ENCODE assay signal across 8 cellular contexts in the genomic region with DNA sequence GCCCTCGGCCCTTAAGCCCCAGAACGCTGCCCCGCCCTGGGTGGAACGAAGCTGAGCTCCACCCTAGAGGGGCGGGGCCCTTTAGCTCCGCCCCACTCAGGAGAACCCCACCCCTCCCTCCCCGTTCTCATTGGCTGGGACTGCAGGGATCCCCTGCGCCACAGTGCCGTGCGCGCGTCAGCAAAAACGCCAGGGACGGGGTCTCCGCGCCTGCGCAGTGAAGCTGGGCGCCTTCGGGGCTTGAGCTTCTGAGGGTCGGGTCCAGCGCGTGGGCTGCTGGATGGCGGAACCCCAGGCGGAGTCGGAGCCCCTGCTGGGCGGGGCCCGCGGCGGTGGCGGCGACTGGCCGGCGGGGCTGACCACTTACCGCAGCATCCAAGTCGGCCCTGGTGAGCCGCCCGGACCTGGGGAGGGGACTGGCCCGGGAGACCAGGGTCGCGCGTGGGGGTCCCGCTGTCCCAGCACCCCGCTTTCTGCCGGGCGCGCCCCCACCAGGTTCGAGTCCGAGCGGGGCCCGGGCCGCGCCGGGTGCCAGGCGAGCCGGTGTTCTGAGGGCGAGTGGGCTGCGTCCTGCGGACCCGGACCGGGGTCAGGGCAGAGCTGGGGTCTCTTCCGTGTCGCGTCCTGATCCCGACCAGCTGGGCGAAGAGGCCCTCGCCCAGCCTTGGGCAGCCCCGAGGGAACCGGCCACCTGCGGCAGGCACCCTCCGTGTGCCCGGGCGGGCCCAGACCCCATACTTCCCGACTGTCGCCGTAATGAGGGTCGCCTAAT.
DNase-seq lines count a peak whose midpoint lies in the region; ATAC-seq, FAIRE-seq and TF ChIP-seq lines count a peak whose summit lies in the region.

A gene (plus strand): TSS at position 215 of the 772 bp plus-strand sequence. CDS start 66 bp downstream, at position 281.

- H3K9ac ChIP-seq in OCI-LY3 (ENCODE audit: low read length): peak within 1 kb of the TSS; percentile 84

- no peaks in the 10 kb centered on the region for H3K9me3 ChIP-seq in OCI-LY3 (ENCODE audit: insufficient read depth, low read length)

- H3K79me2 ChIP-seq in OCI-LY3 (ENCODE audit: low read length): peaks cover 47% of the 10 kb centered on the region

- H4K20me1 ChIP-seq in OCI-LY3 (ENCODE audit: insufficient read depth, low read length): peaks cover 25% of the 10 kb centered on the region

- FAIRE-seq in D721Med (lab: Jason Lieb, UNC): no peak

- peaks cover 5% of the 10 kb centered on the region for H3K36me3 ChIP-seq in OCI-LY3 (replicated peaks; ENCODE audit: low read depth, low read length)

- peak; percentile 82 for ATAC-seq in GM21515 (IDR thresholded peaks at IDR 0.05; ENCODE audit: unreplicated experiment)

- peak; percentile 99 for DNase-seq in D721Med (ENCODE audit: insufficient read length, low spot score)
- peak; percentile 100 for DNase-seq in HuH-7.5 (ENCODE audit: low spot score)
- peak; percentile 94 for DNase-seq in activated CD8-positive, alpha-beta memory T cell treated with anti-CD3 and anti-CD28 coated beads, Interleukin-2, amount 50 U/mL, for 48 hours
- DNase-seq in epidermal melanocyte (ENCODE audit: insufficient read length, low spot score): peak; percentile 98
- DNase-seq in middle frontal gyrus (ENCODE audit: extremely low spot score, low spot score): peak; percentile 90
- DNase-seq in stimulated activated CD8-positive, alpha-beta memory T cell treated with anti-CD3 and anti-CD28 coated beads, Interleukin-2, amount 100 ng/mL, for 1 hour (ENCODE audit: low read depth in 2 of 2): peak; percentile 70 to 86

- peaks cover 9% of the 10 kb centered on the region; the same call in 1 of the 2 replicates for H3K27me3 ChIP-seq in OCI-LY3 (ENCODE audit: low read depth, low read length)

- H3K4me3 ChIP-seq in OCI-LY3 (ENCODE audit: low read length): peak within 1 kb of the TSS; percentile 77

- peak within 1 kb of the TSS; percentile 98 for H2AFZ ChIP-seq in OCI-LY3 (ENCODE audit: low read depth, low read length)

- peak within 1 kb of the TSS; percentile 79 for H3K4me2 ChIP-seq in OCI-LY3 (ENCODE audit: low read length)

- TF ChIP-seq CTCF in D721Med (IDR thresholded peaks at IDR 0.05; ENCODE audit: insufficient read depth, missing control alignments) (no peak), OCI-LY3 (IDR thresholded peaks at IDR 0.05; ENCODE audit: low read depth, low read length) (no peak)

- peak within 1 kb of the TSS; percentile 10 for H3K27ac ChIP-seq in OCI-LY3 (ENCODE audit: low read length)

- H3K4me1 ChIP-seq in OCI-LY3 (ENCODE audit: low read length): peaks cover 10% of the 10 kb centered on the region

Comparison
In these comparisons a context has a peak if more than half of its experiments do, and no peak if none do; other contexts are left out.
1. Peak in every context shown above with its lines: DNase-seq, ATAC-seq, H3K4me3 ChIP-seq and H3K27ac ChIP-seq.